Comparison of ENCODE assay signal across 9 cellular contexts in genomic region chr6:63597142-63598000, GRCh38. TPM values are rescaled to one million over a fixed set of nuclear protein-coding genes. Genes with fewer than 3 reads are reported as not detected.
DNase-seq lines count a peak whose midpoint lies in the region; ATAC-seq and TF ChIP-seq lines count a peak whose summit lies in the region.
"Had no signal": no experiment of that assay in that cellular context is flagged by ENCODE, and none has a peak within 500 bp of the region (broad histone marks: within the 10 kb centered on the region; RNA-seq: fewer than 3 reads in every experiment).

No MANE protein-coding gene starts in this region.

- H3K36me3 Mint-ChIP-seq in Caco-2 (ENCODE audit: insufficient read depth, unreplicated experiment) (peaks cover 9% of the 10 kb centered on the region), naive B cell (no peaks in the 10 kb centered on the region)
- H3K36me3 Mint-ChIP-seq: activated naive CD4-positive, alpha-beta T cell treated with anti-CD3 and anti-CD28 coated beads, Interleukin-2, amount 50 U/mL, for 72 hours had no signal

- peaks cover 6% of the 10 kb centered on the region for H3K4me1 Mint-ChIP-seq in Caco-2 (ENCODE audit: low read depth, unreplicated experiment)
- H3K4me1 Mint-ChIP-seq in naive B cell, result peaks cover 8 to 14% (median 11%) of the 10 kb centered on the region in 3 donors

- intact Hi-C loops in Caco-2 (cut with micrococcal nuclease; ENCODE audit: unreplicated experiment), result loop anchor here (10.0 kb wide), 1 partner anchor 97 kb away; no protein-coding TSS in a partner anchor

- H3K4me1 ChIP-seq in Caco-2 (peaks cover 3% of the 10 kb centered on the region; the same call in 1 of the 2 replicates), gastroesophageal sphincter (peaks cover 0 to 15% (median 0%) of the 10 kb centered on the region in 3 donors)

- H3K27me3 ChIP-seq in Caco-2 (replicated peaks; ENCODE audit: control insufficient read depth, insufficient read depth, low read length) (no peaks in the 10 kb centered on the region), gastroesophageal sphincter (no peaks in the 10 kb centered on the region)

- H3K9me3 Mint-ChIP-seq in Caco-2 (ENCODE audit: unreplicated experiment) (no peaks in the 10 kb centered on the region), naive B cell (no peaks in the 10 kb centered on the region)
- H3K9me3 Mint-ChIP-seq: activated naive CD4-positive, alpha-beta T cell treated with anti-CD3 and anti-CD28 coated beads, Interleukin-2, amount 50 U/mL, for 72 hours had no signal

- DNase-seq in Caco-2 (no peak), LHCN-M2 (ENCODE audit: low read depth) (peak; percentile 21), cerebellum (ENCODE audit: low spot score) (peak; percentile 13), naive B cell (no peak), A172 (ENCODE audit: low spot score) (no peak), DMS 273 treated with DMSO at 0.1 percent for 48 hours (lab: John Stamatoyannopoulos, UW) (no peak)
- DNase-seq in activated CD8-positive, alpha-beta memory T cell treated with anti-CD3 and anti-CD28 coated beads, Interleukin-2, amount 50 U/mL, for 48 hours, result no peak

- H3K27ac Mint-ChIP-seq in Caco-2 (ENCODE audit: unreplicated experiment) (peak overlapping the region; percentile 93), naive B cell (peak overlapping the region in 1 of 6 donors; percentile 47)

- BruUV-seq in Caco-2 (replicated peaks; lab: Mats Ljungman, UMichigan), result no TSS peak

- no peak for TF ChIP-seq POLR2A in gastroesophageal sphincter (IDR thresholded peaks at IDR 0.05)

- TF ChIP-seq CTCF in Caco-2 (IDR thresholded peaks at IDR 0.05; ENCODE audit: insufficient read depth in 1 of 2, low read depth in 1 of 2, low read length in 1 of 2, severe bottlenecking in 1 of 2, unreplicated experiment in 1 of 2) (no peak), gastroesophageal sphincter (IDR thresholded peaks at IDR 0.05) (no peak)

- H3K4me3 ChIP-seq in Caco-2 (ENCODE audit: low read depth, low read length) (peak overlapping the region; percentile 59), gastroesophageal sphincter (peak overlapping the region in 1 of 2 donors; percentile 51)

- H3K4me3 Mint-ChIP-seq in Caco-2 (ENCODE audit: unreplicated experiment) (peak overlapping the region; percentile 99), naive B cell (peak overlapping the region in 6 of 8 donors; percentile 81 to 88 (median 86))

- TF ChIP-seq EP300 in gastroesophageal sphincter (IDR thresholded peaks at IDR 0.05), result no peak

- H3K36me3 ChIP-seq in Caco-2 (ENCODE audit: control insufficient read depth, insufficient read depth, low read length) (no peaks in the 10 kb centered on the region), gastroesophageal sphincter (no peaks in the 10 kb centered on the region)

- whole genome bisulfite sequencing in gastroesophageal sphincter (ENCODE audit: low coverage in 1 of 2), 2 donors, result 62 to 64% methylated on average over 5 of the region's 5 CpGs

- no peaks in the 10 kb centered on the region for H3K27me3 Mint-ChIP-seq in Caco-2 (ENCODE audit: insufficient read depth, unreplicated experiment)
- peaks cover 0 to 7% (median 5%) of the 10 kb centered on the region in 3 donors for H3K27me3 Mint-ChIP-seq in naive B cell

- no peak overlapping the region for H3K27ac ChIP-seq in gastroesophageal sphincter

- POLR2A ChIA-PET in Caco-2 (lab: Charles Lee), result interaction anchor here (0.5 to 0.6 kb wide), 2 partner anchors 13 to 17 kb away, joined by 4 to 5 read pairs; no protein-coding TSS in a partner anchor

- H3K9me3 ChIP-seq in Caco-2 (no peaks in the 10 kb centered on the region), gastroesophageal sphincter (no peaks in the 10 kb centered on the region)

- ATAC-seq in naive B cell (ENCODE audit: low read depth in 2 of 2), result no peak
- no peak for ATAC-seq in gastroesophageal sphincter

- CTCF ChIA-PET in Caco-2 (lab: Charles Lee), result interaction anchor here (0.5 to 2.1 kb wide), 7 partner anchors 38 to 245 kb away, joined by 3 to 35 read pairs (median 5); no protein-coding TSS in a partner anchor

RNA-seq across cellular contexts. Expression of gene PTP4A1, which starts 25.1 kb away (rescaled TPM):
- 122 and 129 TPM in 2 replicates for total RNA-seq in Caco-2 (2022)
- 19.0 and 28.5 TPM in 2 replicates for total RNA-seq in LHCN-M2 (2014; rRNA removed)
- 36.2 TPM for polyA plus RNA-seq in LHCN-M2 (2012)
- total RNA-seq in cerebellum, result 54.4 TPM
- 100 to 1,000 TPM in 1 of 6 donors, 10 to 100 TPM in 5; 71.2 to 161 (median 82.4) TPM for polyA plus RNA-seq in naive B cell (ENCODE audit: low read depth in 6 of 6)
- 10 to 100 TPM; 27.7 to 54.5 (median 39.7) TPM for total RNA-seq in gastroesophageal sphincter
- total RNA-seq in A172 (2014; rRNA removed; shearing (Covaris generic)), result 13.5 and 14.4 TPM in 2 replicates

RNA-seq across cellular contexts. Expression of gene PHF3, which starts 38.2 kb away (rescaled TPM):
- total RNA-seq in Caco-2 (2022), result 41.6 and 48.3 TPM in 2 replicates
- 26.6 and 31.7 TPM in 2 replicates for total RNA-seq in LHCN-M2 (2014; rRNA removed)
- polyA plus RNA-seq in LHCN-M2 (2012), result 4.4 TPM
- 87.2 TPM for total RNA-seq in cerebellum
- polyA plus RNA-seq in naive B cell (ENCODE audit: low read depth in 6 of 6), result 10 to 100 TPM in 5 of 6 donors, 1 to 10 TPM in 1; 4.8 to 54.3 (median 31.4) TPM
- total RNA-seq in gastroesophageal sphincter, result 10 to 100 TPM; 60.0 to 98.1 (median 79.8) TPM
- total RNA-seq in A172 (2014; rRNA removed; shearing (Covaris generic)), result 33.0 and 41.9 TPM in 2 replicates

Comparison
In these comparisons a context has a peak if more than half of its experiments do, and no peak if none do; other contexts are left out.
1. DNase-seq: peak in LHCN-M2 (single experiment) and cerebellum (single experiment); none in Caco-2 (0 of 2), naive B cell (single experiment), A172 (single experiment), activated CD8-positive, alpha-beta memory T cell treated with anti-CD3 and anti-CD28 coated beads, Interleukin-2, amount 50 U/mL, for 48 hours (single experiment) and DMS 273 treated with DMSO at 0.1 percent for 48 hours (single experiment).